ENCODE assay signal across 35 cellular contexts in genomic region chr4:122100508-122100907, GRCh38. TPM values are rescaled to one million over a fixed set of nuclear protein-coding genes. Genes with fewer than 3 reads are reported as not detected.
DNase-seq lines count a peak whose midpoint lies in the region; ATAC-seq and TF ChIP-seq lines count a peak whose summit lies in the region.
"Had no signal": no experiment of that assay in that cellular context is flagged by ENCODE, and none has a peak within 500 bp of the region (broad histone marks: within the 10 kb centered on the region; RNA-seq: fewer than 3 reads in every experiment).

No MANE protein-coding gene starts in this region.

- H4K5ac ChIP-seq in mesendoderm (ENCODE audit: low read length), result no peak overlapping the region

- no peak overlapping the region for H4K8ac ChIP-seq in mesendoderm (ENCODE audit: low read depth, low read length)

- no peaks in the 10 kb centered on the region for H3K79me1 ChIP-seq in mesendoderm (ENCODE audit: low read length)

- H3K27ac ChIP-seq in ectodermal cell (ENCODE audit: insufficient read depth, low read depth, low read length, poor library complexity, severe bottlenecking) (peak overlapping the region; percentile 38), mesendoderm (ENCODE audit: low read depth, low read length) (no peak overlapping the region), right atrium auricular region (no peak overlapping the region)
- H3K27ac ChIP-seq: cardiac muscle cell, colonic mucosa, VCaP had no signal

- H3K36me3 Mint-ChIP-seq in T-helper 17 cell (ENCODE audit: low read depth), result peaks cover 4% of the 10 kb centered on the region
- H3K36me3 Mint-ChIP-seq: activated naive CD4-positive, alpha-beta T cell treated with anti-CD3 and anti-CD28 coated beads, Interleukin-2, amount 50 U/mL, for 72 hours; CD8-positive, alpha-beta T cell; naive thymus-derived CD8-positive, alpha-beta T cell; stimulated activated naive B cell treated with anti-CD40 and anti-IgM and Interleukin-4, amounts not matched to agents 10 μg/mL and 1 μg/mL and 100 μg/mL, for 72 hours; type B pancreatic cell had no signal

- H3K27me3 ChIP-seq in H7 (ENCODE audit: control insufficient read depth, insufficient read depth, low read length) (no peaks in the 10 kb centered on the region; the same call in 1 of the 2 replicates), ectodermal cell (ENCODE audit: control insufficient read depth, insufficient read depth, low read length, poor library complexity, severe bottlenecking) (no peaks in the 10 kb centered on the region), mesendoderm (ENCODE audit: insufficient read depth, low read length, poor library complexity) (no peaks in the 10 kb centered on the region), right atrium auricular region (no peaks in the 10 kb centered on the region)
- H3K27me3 ChIP-seq: BE2C, cardiac muscle cell, colonic mucosa had no signal

- H3K4me2 ChIP-seq in mesendoderm (ENCODE audit: low read length), result no peak overlapping the region

- no peak for TF ChIP-seq CTCF in right atrium auricular region (IDR thresholded peaks at IDR 0.05)

- no peaks in the 10 kb centered on the region for H3K79me2 ChIP-seq in mesendoderm (ENCODE audit: control insufficient read depth, insufficient read depth, low read length)

- H3K27me3 Mint-ChIP-seq in T-helper 17 cell, result peaks cover 21% of the 10 kb centered on the region

- H3K27ac Mint-ChIP-seq in T-helper 17 cell, result no peak overlapping the region
- H3K27ac Mint-ChIP-seq: activated CD4-positive, alpha-beta T cell treated with anti-CD3 and anti-CD28 coated beads, Interleukin-2, amount 10 ng/mL, durations not matched to agents 24 days and 14 days; activated naive CD4-positive, alpha-beta T cell treated with anti-CD3 and anti-CD28 coated beads, Interleukin-2, amount 50 U/mL, for 72 hours; activated T-helper 2 cell treated with anti-CD3 and anti-CD28 coated beads, Interferon-gamma antibody, Interleukin-2, Interleukin-4, amounts not matched to agents 10 μg/mL and 5 μg/mL and 100 μg/mL, durations not matched to agents 14 hours and 24 hours and 36 hours; CD8-positive, alpha-beta T cell; effector memory CD8-positive, alpha-beta T cell; IgD-negative memory B cell; naive thymus-derived CD8-positive, alpha-beta T cell; stimulated activated naive B cell treated with anti-CD40 and anti-IgM and Interleukin-4, amounts not matched to agents 10 μg/mL and 1 μg/mL and 100 μg/mL, for 72 hours; type B pancreatic cell had no signal

- H2BK15ac ChIP-seq in mesendoderm (replicated peaks; ENCODE audit: low read depth), result no peak overlapping the region

- peak; percentile 15 for DNase-seq in H7
- DNase-seq in LHCN-M2 (ENCODE audit: low read depth), result peak; percentile 4
- DNase-seq in mesendoderm, result peak; percentile 23
- DNase-seq in right atrium auricular region (ENCODE audit: low spot score), result no peak
- no peak for DNase-seq in T-helper 17 cell
- no peak for DNase-seq in T-helper 1 cell
- no peak for DNase-seq in NCI-H446 (lab: John Stamatoyannopoulos, UW)
- DNase-seq: ACHN; activated CD4-positive, alpha-beta T cell treated with anti-CD3 and anti-CD28 coated beads, Interleukin-2, amount 10 ng/mL, durations not matched to agents 24 days and 14 days; activated CD8-positive, alpha-beta memory T cell treated with anti-CD3 and anti-CD28 coated beads for 24 hours; activated T-cell treated with anti-CD3 and anti-CD28 coated beads for 4 hours; amygdala; BE2C; CD8-positive, alpha-beta T cell; colonic mucosa; effector memory CD8-positive, alpha-beta T cell; erythroblast; hypothalamus; left ventricle myocardium superior; naive thymus-derived CD8-positive, alpha-beta T cell; NCI-H1048; NCI-H510A treated with DMSO at 0.1 percent for 48 hours; NK-92 treated with Interleukin-12 subunit alpha and Interleukin-12 subunit beta, amount 100 ng/mL, for 24 hours; stimulated activated naive B cell treated with anti-CD40 and anti-IgM and Interleukin-4, amounts not matched to agents 10 μg/mL and 1 μg/mL and 100 μg/mL, for 72 hours; substantia nigra; T-helper 9 cell had no signal

- no peak overlapping the region for H2BK5ac ChIP-seq in mesendoderm (ENCODE audit: low read length)

- WGBS in ectodermal cell, 2 experiments, result 0 to 2% methylated on average over 2 of the region's 2 CpGs
- no CpG with 5 or more reads among the region's 2 CpGs for WGBS in mesendoderm (ENCODE audit: extremely low coverage, insufficient coverage, low lambda C conversion rate)

- H3K23ac ChIP-seq in mesendoderm (ENCODE audit: low read length), result no peak overlapping the region

- H3K56ac ChIP-seq in mesendoderm (ENCODE audit: low read length), result no peak overlapping the region

- no peaks in the 10 kb centered on the region for H3K36me3 ChIP-seq in H7 (replicated peaks; ENCODE audit: control insufficient read depth, insufficient read depth, low read length)
- no peaks in the 10 kb centered on the region for H3K36me3 ChIP-seq in ectodermal cell (ENCODE audit: control insufficient read depth, insufficient read depth, low read length)
- no peaks in the 10 kb centered on the region for H3K36me3 ChIP-seq in mesendoderm (ENCODE audit: control insufficient read depth, insufficient read depth, low read length)
- no peaks in the 10 kb centered on the region for H3K36me3 ChIP-seq in right atrium auricular region
- H3K36me3 ChIP-seq: BE2C, cardiac muscle cell, colonic mucosa had no signal

- no peaks in the 10 kb centered on the region for H3K4me1 Mint-ChIP-seq in T-helper 17 cell
- H3K4me1 Mint-ChIP-seq: activated CD4-positive, alpha-beta T cell treated with anti-CD3 and anti-CD28 coated beads, Interleukin-2, amount 10 ng/mL, durations not matched to agents 24 days and 14 days; IgD-negative memory B cell; naive thymus-derived CD8-positive, alpha-beta T cell; stimulated activated naive B cell treated with anti-CD40 and anti-IgM and Interleukin-4, amounts not matched to agents 10 μg/mL and 1 μg/mL and 100 μg/mL, for 72 hours had no signal

- H3K9ac ChIP-seq in mesendoderm (ENCODE audit: low read length), result no peak overlapping the region

- H3K4ac ChIP-seq in mesendoderm (ENCODE audit: low read depth, low read length), result no peak overlapping the region

- H2AK5ac ChIP-seq in mesendoderm (ENCODE audit: low read length), result no peak overlapping the region

- ATAC-seq in T-helper 17 cell, result no peak
- ATAC-seq: activated naive CD4-positive, alpha-beta T cell treated with anti-CD3 and anti-CD28 coated beads, Interleukin-2, amount 50 U/mL, for 72 hours; CD8-positive, alpha-beta T cell; effector memory CD8-positive, alpha-beta T cell; HCT116; left ventricle myocardium superior; naive thymus-derived CD8-positive, alpha-beta T cell; Right ventricle myocardium inferior; stimulated activated naive B cell treated with anti-CD40 and anti-IgM and Interleukin-4, amounts not matched to agents 10 μg/mL and 1 μg/mL and 100 μg/mL, for 72 hours had no signal

- no peak overlapping the region for H2BK120ac ChIP-seq in mesendoderm (ENCODE audit: low read depth, low read length)

- no peaks in the 10 kb centered on the region for H3K9me3 ChIP-seq in ectodermal cell (ENCODE audit: control insufficient read depth, low read length)
- no peaks in the 10 kb centered on the region for H3K9me3 ChIP-seq in right atrium auricular region
- H3K9me3 ChIP-seq in T-helper 17 cell (ENCODE audit: control insufficient read depth, low read length, poor library complexity, severe bottlenecking), result no peaks in the 10 kb centered on the region
- H3K9me3 ChIP-seq: BE2C, colonic mucosa had no signal

- no peak overlapping the region for H3K4me3 Mint-ChIP-seq in T-helper 17 cell
- H3K4me3 Mint-ChIP-seq: activated CD4-positive, alpha-beta T cell treated with anti-CD3 and anti-CD28 coated beads, Interleukin-2, amount 10 ng/mL, durations not matched to agents 24 days and 14 days; CD8-positive, alpha-beta T cell; effector memory CD8-positive, alpha-beta T cell; IgD-negative memory B cell; stimulated activated naive B cell treated with anti-CD40 and anti-IgM and Interleukin-4, amounts not matched to agents 10 μg/mL and 1 μg/mL and 100 μg/mL, for 72 hours; type B pancreatic cell had no signal

- H3K4me1 ChIP-seq in ectodermal cell (ENCODE audit: control insufficient read depth, insufficient read depth, low read length) (peaks cover 9% of the 10 kb centered on the region), mesendoderm (ENCODE audit: control insufficient read depth, low read depth, low read length) (peaks cover 1% of the 10 kb centered on the region), right atrium auricular region (no peaks in the 10 kb centered on the region)
- H3K4me1 ChIP-seq: BE2C, colonic mucosa had no signal

- H3K4me3 ChIP-seq in H7 (ENCODE audit: insufficient read depth, low read depth, low read length) (no peak overlapping the region), ectodermal cell (ENCODE audit: insufficient read depth, low read depth, low read length) (no peak overlapping the region), mesendoderm (ENCODE audit: low read length) (no peak overlapping the region), right atrium auricular region (no peak overlapping the region)
- H3K4me3 ChIP-seq: cardiac muscle cell, colonic mucosa had no signal

- no peak overlapping the region for H3K18ac ChIP-seq in mesendoderm (ENCODE audit: low read length)

RNA-seq across cellular contexts. Expression of gene BLTP1, which starts 51.6 kb away (rescaled TPM):
- total RNA-seq in H7 (2014; rRNA removed; shearing (Covaris generic)), result 21.5 and 29.5 TPM in 2 replicates
- total RNA-seq in LHCN-M2 (2014; rRNA removed), result 43.2 and 48.0 TPM in 2 replicates
- 7.6 TPM for polyA plus RNA-seq in LHCN-M2 (2012)
- polyA plus RNA-seq in ectodermal cell (2013, experiment 1 of 4), result 31.2 TPM
- polyA plus RNA-seq in ectodermal cell (2013, experiment 2 of 4), result 37.0 TPM
- 27.7 TPM for polyA plus RNA-seq in ectodermal cell (2013, experiment 3 of 4)
- 39.1 TPM for polyA plus RNA-seq in ectodermal cell (2013, experiment 4 of 4)
- polyA plus RNA-seq in mesendoderm (2013, experiment 1 of 2), result 10.1 TPM
- polyA plus RNA-seq in mesendoderm (2013, experiment 2 of 2), result 9.9 TPM
- 10 to 100 TPM; 55.2 to 71.2 TPM for total RNA-seq in right atrium auricular region
- 100 to 1,000 TPM in 1 of 2 donors, 10 to 100 TPM in 1; 93.8 to 118 TPM for total RNA-seq in T-helper 17 cell

Comparison
In these comparisons a context has a peak if more than half of its experiments do, and no peak if none do; other contexts are left out.
1. DNase-seq: peak in H7 (single experiment), LHCN-M2 (single experiment) and mesendoderm (single experiment); none in right atrium auricular region (single experiment), T-helper 17 cell (0 of 3), T-helper 1 cell (0 of 5) and NCI-H446 (0 of 2).